ENCODE assay signal across 22 cellular contexts in genomic region chr9:3261484-3261883, GRCh38.
"Had no signal": no experiment of that assay in that cellular context is flagged by ENCODE, and none has a peak within 500 bp of the region (broad histone marks: within the 10 kb centered on the region; RNA-seq: fewer than 3 reads in every experiment).

No MANE protein-coding gene starts in this region.

- H3K27me3 ChIP-seq: body of pancreas, esophagus muscularis mucosa, heart right ventricle, sigmoid colon, testis, vagina had no signal

- H3K4me3 ChIP-seq: body of pancreas, esophagus muscularis mucosa, heart right ventricle, lung, sigmoid colon, testis, vagina had no signal

- H3K9me3 ChIP-seq: body of pancreas, esophagus muscularis mucosa, heart right ventricle, sigmoid colon, testis, vagina had no signal

- ATAC-seq: activated CD4-positive, CD25-positive, alpha-beta regulatory T cell treated with anti-CD3 and anti-CD28 coated beads, Interleukin-2, amount 50 U/mL, for 24 hours; activated naive CD8-positive, alpha-beta T cell treated with anti-CD3 and anti-CD28 coated beads, Interleukin-2, amount 50 U/mL, for 24 hours; body of pancreas; heart right ventricle; left lobe of liver; naive thymus-derived CD8-positive, alpha-beta T cell; stimulated activated naive B cell treated with anti-CD40 and anti-IgM and Interleukin-4, amounts not matched to agents 10 μg/mL and 1 μg/mL and 100 μg/mL, for 72 hours had no signal

- H3K4me1 ChIP-seq: body of pancreas, esophagus muscularis mucosa, heart right ventricle, sigmoid colon, testis, vagina had no signal

- H3K27ac ChIP-seq: body of pancreas, esophagus muscularis mucosa, heart right ventricle, sigmoid colon, testis, vagina, VCaP had no signal

- DNase-seq: activated CD4-positive, alpha-beta memory T cell treated with anti-CD3 and anti-CD28 coated beads, Interleukin-2, amount 10 ng/mL, durations not matched to agents 7 days and 5 days; activated CD4-positive, alpha-beta T cell treated with anti-CD3 and anti-CD28 coated beads, Interleukin-2, amount 10 ng/mL, durations not matched to agents 24 days and 14 days; activated effector memory CD4-positive, alpha-beta T cell treated with anti-CD3 and anti-CD28 coated beads, Interleukin-2, amount 50 U/mL, for 16 hours; activated naive CD4-positive, alpha-beta T cell treated with anti-CD3 and anti-CD28 coated beads, Interleukin-2, amount 10 ng/mL, durations not matched to agents 7 days and 5 days; activated naive CD8-positive, alpha-beta T cell treated with anti-CD3 and anti-CD28 coated beads, Interleukin-2, amount 50 U/mL, for 24 hours; body of pancreas; central memory CD4-positive, alpha-beta T cell; effector memory CD4-positive, alpha-beta T cell; heart right ventricle; naive thymus-derived CD8-positive, alpha-beta T cell; sigmoid colon; stimulated activated CD4-positive, alpha-beta T cell treated with anti-CD3 and anti-CD28 coated beads, Interleukin-2, amount 100 ng/mL, for 48 hours; stimulated activated CD8-positive, alpha-beta memory T cell treated with anti-CD3 and anti-CD28 coated beads, Interleukin-4, amount 100 ng/mL, for 48 hours; stimulated activated naive B cell treated with anti-CD40 and anti-IgM and Interleukin-4, amounts not matched to agents 10 μg/mL and 1 μg/mL and 100 μg/mL, for 72 hours; testis; trophoblast cell had no signal
